8 cellular contexts compared by ENCODE assay signal in the genomic region with DNA sequence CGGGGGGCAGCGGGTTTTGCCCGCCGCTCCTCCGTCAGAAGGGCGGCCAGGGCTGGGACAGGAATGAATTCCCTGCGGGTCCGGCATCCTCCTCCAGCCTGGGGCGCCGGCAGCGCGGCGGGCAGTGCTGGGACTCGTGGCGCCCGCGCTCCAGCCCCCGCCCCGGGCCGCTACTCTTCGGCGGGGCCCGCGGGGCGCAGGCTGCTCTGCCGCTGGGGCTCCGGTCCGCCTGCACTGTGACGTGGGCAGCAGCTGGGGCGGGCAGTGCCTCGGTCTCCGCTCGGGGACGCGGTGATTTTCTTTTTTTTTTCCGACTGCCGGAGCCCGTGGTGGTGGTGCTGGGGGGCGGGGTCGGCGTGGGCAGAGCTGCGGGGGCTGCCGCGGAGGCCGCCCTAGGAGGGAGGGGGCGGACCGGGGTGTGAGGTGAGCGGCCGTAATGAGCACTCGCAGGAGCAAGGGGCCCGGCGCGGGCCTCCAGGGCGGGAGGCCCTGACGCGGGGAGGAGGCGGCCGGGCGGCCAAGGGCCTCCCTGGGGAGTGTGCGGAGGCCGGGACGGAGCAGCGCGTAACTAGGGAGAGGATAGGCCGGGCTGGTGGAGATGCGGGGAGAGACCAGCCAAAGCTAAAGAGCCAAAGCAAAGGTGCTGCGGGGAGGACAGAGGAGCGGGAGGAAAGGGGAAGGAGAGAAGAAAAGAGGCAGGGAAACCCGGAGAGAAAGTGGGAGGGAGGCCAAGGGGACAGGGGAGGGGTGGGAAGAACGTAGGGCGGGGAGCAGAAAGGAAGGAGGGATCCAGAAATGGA.
DNase-seq lines count a peak whose midpoint lies in the region; ATAC-seq and TF ChIP-seq lines count a peak whose summit lies in the region.

No MANE protein-coding gene starts in this region.

- H3K4me1 Mint-ChIP-seq in activated naive CD4-positive, alpha-beta T cell treated with anti-CD3 and anti-CD28 coated beads, Interleukin-2, amount 10 ng/mL, durations not matched to agents 7 days and 5 days = peaks cover 27% of the 10 kb centered on the region
- H3K4me1 Mint-ChIP-seq in nephron = peaks cover 45% of the 10 kb centered on the region

- H3K36me3 Mint-ChIP-seq in activated naive CD4-positive, alpha-beta T cell treated with anti-CD3 and anti-CD28 coated beads, Interleukin-2, amount 10 ng/mL, durations not matched to agents 7 days and 5 days = no peaks in the 10 kb centered on the region
- no peaks in the 10 kb centered on the region for H3K36me3 Mint-ChIP-seq in nephron (ENCODE audit: low read depth)

- H3K27me3 Mint-ChIP-seq in activated naive CD4-positive, alpha-beta T cell treated with anti-CD3 and anti-CD28 coated beads, Interleukin-2, amount 10 ng/mL, durations not matched to agents 7 days and 5 days = peaks cover 91% of the 10 kb centered on the region
- H3K27me3 Mint-ChIP-seq in nephron (ENCODE audit: low read depth) = peaks cover 16% of the 10 kb centered on the region

- DNase-seq in COLO829 (ENCODE audit: low spot score) = peak; percentile 51
- peak; percentile 32 for DNase-seq in HPDE6-E6E7 (ENCODE audit: extremely low spot score)
- peak; percentile 61 for DNase-seq in RKO (ENCODE audit: low spot score)
- DNase-seq in activated naive CD4-positive, alpha-beta T cell treated with anti-CD3 and anti-CD28 coated beads, Interleukin-2, amount 10 ng/mL, durations not matched to agents 7 days and 5 days = peak; percentile 53
- DNase-seq in foreskin keratinocyte = peak; percentile 23 to 44
- peak; percentile 72 for DNase-seq in testis

- no peak for TF ChIP-seq CTCF in foreskin keratinocyte (conservative IDR thresholded peaks at IDR 0.05)
- no peak for TF ChIP-seq CTCF in nephron (IDR thresholded peaks at IDR 0.05; ENCODE audit: unreplicated experiment in 3 of 3)
- TF ChIP-seq CTCF in testis (IDR thresholded peaks at IDR 0.05) = no peak

- H3K9me3 Mint-ChIP-seq in activated naive CD4-positive, alpha-beta T cell treated with anti-CD3 and anti-CD28 coated beads, Interleukin-2, amount 10 ng/mL, durations not matched to agents 7 days and 5 days = no peaks in the 10 kb centered on the region
- H3K9me3 Mint-ChIP-seq in nephron = no peaks in the 10 kb centered on the region

- peak overlapping the region; percentile 73 for H3K27ac ChIP-seq in foreskin keratinocyte
- H3K27ac ChIP-seq in testis = peak overlapping the region; percentile 92 to 93

- no peak for TF ChIP-seq POLR2A in testis (IDR thresholded peaks at IDR 0.05)

- H3K27me3 ChIP-seq in foreskin keratinocyte = no peaks in the 10 kb centered on the region
- no peaks in the 10 kb centered on the region for H3K27me3 ChIP-seq in testis

- H3K4me1 ChIP-seq in foreskin keratinocyte (no peaks in the 10 kb centered on the region), testis (peaks cover 8% of the 10 kb centered on the region)

- CTCF ChIA-PET in activated naive CD4-positive, alpha-beta T cell treated with anti-CD3 and anti-CD28 coated beads, Interleukin-2, amount 10 ng/mL, durations not matched to agents 7 days and 5 days (lab: Charles Lee) = interaction anchor here (1.1 to 5.0 kb wide), 6 partner anchors 10 to 160 kb away, joined by 3 to 63 read pairs (median 6); no protein-coding TSS in a partner anchor

- WGBS in testis, 2 donors = 0% methylated on average over 9 to 64 of the region's 71 CpGs

- H3K4me3 Mint-ChIP-seq in activated naive CD4-positive, alpha-beta T cell treated with anti-CD3 and anti-CD28 coated beads, Interleukin-2, amount 10 ng/mL, durations not matched to agents 7 days and 5 days = peak overlapping the region; percentile 71
- H3K4me3 Mint-ChIP-seq in nephron = peak overlapping the region; percentile 88 to 96 (median 92)

- intact Hi-C loops in testis (cut with DNase I; ENCODE audit: low total_unique reads) = loop anchor here (5.0 kb wide), 2 partner anchors 124 to 856 kb away; partner anchors contain the start of gene EIF4G2

- H3K27ac Mint-ChIP-seq in activated naive CD4-positive, alpha-beta T cell treated with anti-CD3 and anti-CD28 coated beads, Interleukin-2, amount 10 ng/mL, durations not matched to agents 7 days and 5 days = no peak overlapping the region
- H3K27ac Mint-ChIP-seq in nephron = peak overlapping the region; percentile 99 to 100 (median 99)

- H3K4me3 ChIP-seq in testis = peak overlapping the region; percentile 66 to 83

- no peaks in the 10 kb centered on the region for H3K9me3 ChIP-seq in testis

- no peaks in the 10 kb centered on the region for H3K36me3 ChIP-seq in testis (ENCODE audit: low read depth, missing control alignments)

- peak; percentile 53 for ATAC-seq in foreskin keratinocyte
- ATAC-seq in HG03196 (IDR thresholded peaks at IDR 0.05; ENCODE audit: unreplicated experiment) = no peak
